Comparison of ENCODE assay signal across 1 cellular context in genomic region chr1:100342391-100342790, GRCh38.
TF ChIP-seq lines count a peak whose summit lies in the region.

No MANE protein-coding gene starts in this region.

TF ChIP-seq in GM12878, 131 proteins besides CTCF, POLR2A, EP300 and RAD21 (continued from another document):
- TF ChIP-seq CUX1 (IDR thresholded peaks at IDR 0.05; ENCODE audit: insufficient replicate concordance, low read depth, low read length) (no peak), IKZF1 (conservative IDR thresholded peaks at IDR 0.05) (no peak), NR2C1 (IDR thresholded peaks at IDR 0.05) (no peak), CREB1 (IDR thresholded peaks at IDR 0.05; ENCODE audit: low read depth) (no peak), FOXM1 (IDR thresholded peaks at IDR 0.05; ENCODE audit: low read depth, low read length) (no peak), SREBF1 (IDR thresholded peaks at IDR 0.05; ENCODE audit: low read length) (no peak)
- TF ChIP-seq, protein P1, sequence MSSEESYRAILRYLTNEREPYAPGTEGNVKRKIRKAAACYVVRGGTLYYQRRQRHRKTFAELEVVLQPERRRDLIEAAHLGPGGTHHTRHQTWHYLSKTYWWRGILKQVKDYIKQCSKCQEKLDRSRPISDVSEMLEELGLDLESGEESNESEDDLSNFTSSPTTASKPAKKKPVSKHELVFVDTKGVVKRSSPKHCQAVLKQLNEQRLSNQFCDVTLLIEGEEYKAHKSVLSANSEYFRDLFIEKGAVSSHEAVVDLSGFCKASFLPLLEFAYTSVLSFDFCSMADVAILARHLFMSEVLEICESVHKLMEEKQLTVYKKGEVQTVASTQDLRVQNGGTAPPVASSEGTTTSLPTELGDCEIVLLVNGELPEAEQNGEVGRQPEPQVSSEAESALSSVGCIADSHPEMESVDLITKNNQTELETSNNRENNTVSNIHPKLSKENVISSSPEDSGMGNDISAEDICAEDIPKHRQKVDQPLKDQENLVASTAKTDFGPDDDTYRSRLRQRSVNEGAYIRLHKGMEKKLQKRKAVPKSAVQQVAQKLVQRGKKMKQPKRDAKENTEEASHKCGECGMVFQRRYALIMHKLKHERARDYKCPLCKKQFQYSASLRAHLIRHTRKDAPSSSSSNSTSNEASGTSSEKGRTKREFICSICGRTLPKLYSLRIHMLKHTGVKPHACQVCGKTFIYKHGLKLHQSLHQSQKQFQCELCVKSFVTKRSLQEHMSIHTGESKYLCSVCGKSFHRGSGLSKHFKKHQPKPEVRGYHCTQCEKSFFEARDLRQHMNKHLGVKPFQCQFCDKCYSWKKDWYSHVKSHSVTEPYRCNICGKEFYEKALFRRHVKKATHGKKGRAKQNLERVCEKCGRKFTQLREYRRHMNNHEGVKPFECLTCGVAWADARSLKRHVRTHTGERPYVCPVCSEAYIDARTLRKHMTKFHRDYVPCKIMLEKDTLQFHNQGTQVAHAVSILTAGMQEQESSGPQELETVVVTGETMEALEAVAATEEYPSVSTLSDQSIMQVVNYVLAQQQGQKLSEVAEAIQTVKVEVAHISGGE (CRISPR knock-in tag; IDR thresholded peaks at IDR 0.05) = no peak
